ENCODE assay signal across 7 cellular contexts in genomic region chr12:6465467-6466183, GRCh38. TPM values are rescaled to one million over a fixed set of nuclear protein-coding genes. Genes with fewer than 3 reads are reported as not detected.
DNase-seq lines count a peak whose midpoint lies in the region; ATAC-seq, FAIRE-seq and TF ChIP-seq lines count a peak whose summit lies in the region.

No MANE protein-coding gene starts in this region.

- DNase-seq in DMS79 (lab: John Stamatoyannopoulos, UW), result peak; percentile 60
- DNase-seq in HT-29 (ENCODE audit: low spot score), result peak; percentile 84
- peak; percentile 68 for DNase-seq in OCI-LY7 (ENCODE audit: low spot score)
- DNase-seq in K562 (ENCODE audit: extremely low read depth in 1 of 4, low spot score in 3 of 4), result peak; percentile 39 to 67 (median 48)
- DNase-seq in inferior parietal cortex (ENCODE audit: extremely low spot score), result peak; percentile 82
- peak; percentile 57 for DNase-seq in stimulated activated CD8-positive, alpha-beta memory T cell treated with anti-CD3 and anti-CD28 coated beads, Interleukin-4, amount 100 ng/mL, for 48 hours

- H3K36me3 ChIP-seq in OCI-LY7 (ENCODE audit: insufficient read depth, low read length) (peaks cover 84% of the 10 kb centered on the region), K562 (ENCODE audit: control insufficient read depth, insufficient read depth, low read length) (peaks cover 14% of the 10 kb centered on the region; the same call in 2 of the 3 replicates)

- H3K27ac ChIP-seq in OCI-LY7 (ENCODE audit: low read depth, low read length, poor library complexity, severe bottlenecking) (peak overlapping the region; percentile 18), K562 (ENCODE audit: extremely low read depth, low read depth, low read length) (no peak overlapping the region)

- peaks cover 25% of the 10 kb centered on the region for H3K79me2 ChIP-seq in OCI-LY7 (ENCODE audit: insufficient read depth, low read depth, low read length)
- H3K79me2 ChIP-seq in K562 (ENCODE audit: control insufficient read depth, insufficient read depth, low read length), result no peaks in the 10 kb centered on the region; the same call in 2 of the 3 replicates

- no peak for TF ChIP-seq POLR2A in K562 (conservative IDR thresholded peaks at IDR 0.05)

- ATAC-seq in K562 (peak; percentile 70), GM18868 (IDR thresholded peaks at IDR 0.05; ENCODE audit: unreplicated experiment) (no peak)

- no peaks in the 10 kb centered on the region for H3K27me3 ChIP-seq in K562 (ENCODE audit: control insufficient read depth in 2 of 2, insufficient read depth in 2 of 2, low read length in 2 of 2)

- intact Hi-C loops in OCI-LY7 (cut with micrococcal nuclease; ENCODE audit: unreplicated experiment) (loop anchor here (1.0 to 5.0 kb wide), 3 partner anchors 34 to 128 kb away; no protein-coding TSS in a partner anchor), K562 (cut with micrococcal nuclease) (loop anchor here (1.0 kb wide), 2 partner anchors 42 to 139 kb away; no protein-coding TSS in a partner anchor)

- POLR2A ChIA-PET in OCI-LY7 (lab: Charles Lee), result interaction anchor here (0.6 to 2.2 kb wide), 12 partner anchors 15 to 98 kb away, joined by 3 to 19 read pairs (median 4); partner anchors contain the start of genes CD27 and TAPBPL
- POLR2A ChIA-PET in K562 (lab: Yijun Ruan, JAX), result interaction anchor here (0.6 to 0.9 kb wide), 6 partner anchors 12 to 235 kb away, joined by 3 to 5 read pairs (median 3); no protein-coding TSS in a partner anchor

- H3K4me3 ChIP-seq in OCI-LY7 (ENCODE audit: low read depth, low read length, poor library complexity, severe bottlenecking) (no peak overlapping the region), K562 (no peak overlapping the region)

- H2AFZ ChIP-seq in OCI-LY7 (ENCODE audit: low read length) (no peak overlapping the region), K562 (ENCODE audit: low read depth, low read length) (no peak overlapping the region)

- TF ChIP-seq RAD21 in K562 (CRISPR knock-in tag; conservative IDR thresholded peaks at IDR 0.05 in 1 of 2, IDR thresholded peaks at IDR 0.05 in 1 of 2), result peak; percentile 86 to 94

- TF ChIP-seq CTCF in OCI-LY7 (conservative IDR thresholded peaks at IDR 0.05; ENCODE audit: low read length) (peak; percentile 94), K562 (IDR thresholded peaks at IDR 0.05 in 2 of 3, conservative IDR thresholded peaks at IDR 0.05 in 1 of 3; ENCODE audit: insufficient read depth in 2 of 3, low read depth in 1 of 3, low read length in 3 of 3) (peak; percentile 76 to 91 (median 80))

- H3K9me3 ChIP-seq in OCI-LY7 (ENCODE audit: low read length) (0 out of 2 replicates have a peak, but pooled peaks cover 5% of the 10 kb centered on the region), K562 (replicated peaks; ENCODE audit: control insufficient read depth, insufficient read depth, low read depth, low read length) (no peaks in the 10 kb centered on the region)

- peaks cover 16% of the 10 kb centered on the region; the same call in 1 of the 2 replicates for H4K20me1 ChIP-seq in OCI-LY7 (ENCODE audit: insufficient read depth, low read length)
- no peaks in the 10 kb centered on the region for H4K20me1 ChIP-seq in K562 (replicated peaks; ENCODE audit: control insufficient read depth, insufficient read depth, low read length)

- H3K9me1 ChIP-seq in K562 (ENCODE audit: control insufficient read depth, insufficient read depth, low read length), result no peaks in the 10 kb centered on the region

- BruUV-seq in OCI-LY7 (replicated peaks; lab: Mats Ljungman, UMichigan) (no TSS peak), K562 (replicated peaks; lab: Mats Ljungman, UMichigan) (no TSS peak)

- H3K4me2 ChIP-seq in OCI-LY7 (ENCODE audit: low read length) (no peak overlapping the region), K562 (ENCODE audit: insufficient read depth, low read length) (no peak overlapping the region)

- no peaks in the 10 kb centered on the region for H3K9me2 ChIP-seq in OCI-LY7 (ENCODE audit: insufficient read depth, low read length)

- H3K9ac ChIP-seq in K562 (ENCODE audit: insufficient read depth in 1 of 2, low read depth in 2 of 2, low read length in 2 of 2), result no peak overlapping the region

- TF ChIP-seq EP300 in K562 (IDR thresholded peaks at IDR 0.05; ENCODE audit: low read length), result no peak

- 23% methylated on average over 6 of the region's 6 CpGs for WGBS in K562 (ENCODE audit: insufficient coverage, low coverage, missing lambda C conversion rate)

- CTCF ChIA-PET in OCI-LY7 (lab: Charles Lee; ENCODE audit: unreplicated experiment) (interaction anchor here (0.6 to 1.9 kb wide), 5 partner anchors 14 to 137 kb away, joined by 3 to 34 read pairs (median 4); no protein-coding TSS in a partner anchor), K562 (lab: Yijun Ruan, JAX; ENCODE audit: low intra/inter-chr PET ratio) (interaction anchor here (0.8 to 3.1 kb wide), 7 partner anchors 42 to 270 kb away, joined by 3 to 19 read pairs (median 9); no protein-coding TSS in a partner anchor)

- peak; percentile 73 for FAIRE-seq in K562 (lab: Jason Lieb, UNC)

- in situ Hi-C loops in K562 (cut with MboI), result loop anchor here (25.0 kb wide), 1 partner anchor 403 kb away; no protein-coding TSS in a partner anchor

- H3K4me1 ChIP-seq in OCI-LY7 (ENCODE audit: insufficient read depth, low read length, poor library complexity, severe bottlenecking), result peaks cover 66% of the 10 kb centered on the region
- H3K4me1 ChIP-seq in K562 (replicated peaks in 1 of 2; ENCODE audit: control insufficient read depth in 2 of 2, insufficient read depth in 2 of 2, low read length in 2 of 2), result peaks cover 8 to 10% of the 10 kb centered on the region in 2 experiments; a peak in 4 of 5 replicates

RNA-seq across cellular contexts. Expression of gene VAMP1, which starts 4.9 kb away (rescaled TPM):
- 11.5 and 23.0 TPM in 2 replicates for total RNA-seq in HT-29 (2014; rRNA removed; shearing (Covaris generic))
- total RNA-seq in OCI-LY7 (2014; rRNA removed; shearing (Covaris generic)), result 82.7 and 86.0 TPM in 2 replicates
- total RNA-seq in OCI-LY7 (2022) (46.9 and 51.6 TPM in 2 replicates), K562 (2014; rRNA removed) (3.1 and 10.2 TPM in 2 replicates), K562 (2014; rRNA removed; fragmentation: Illumina TruSeq; extraction: Trizol) (2.2 and 2.6 TPM in 2 replicates), K562 (2015; rRNA removed; fragmentation: Illumina TruSeq; extraction: Trizol) (2.4 and 2.7 TPM in 2 replicates), K562 (2021) (4.2 and 5.3 TPM in 2 replicates)
- 13.0 and 25.0 TPM in 2 replicates for total RNA-seq in K562 (2011; cell fraction: chromatin; rRNA removed; ENCODE audit: low replicate concordance)
- total RNA-seq in K562 (2011; cell fraction: nucleolus; rRNA removed), result 12.3 and 12.6 TPM in 2 replicates
- 13.8 and 23.0 TPM in 2 replicates for total RNA-seq in K562 (2011; cell fraction: nucleoplasm; rRNA removed)
- polyA plus RNA-seq in K562 (2011; rRNA removed) (8.0 and 8.9 TPM in 2 replicates), K562 (2014; fragmentation: Illumina TruSeq; extraction: Trizol) (5.1 and 5.8 TPM in 2 replicates), K562 (2014; fragmentation: Nextera tagmentation; extraction: Ambion mirVana) (1 to 10 TPM in 1 of 2 experiments, under 1 TPM in 1; 0.76 to 1.1 TPM), K562 (2014; rRNA removed) (11.9 and 13.2 TPM in 2 replicates)
- polyA plus RNA-seq in K562 (2011; cell fraction: cytosol; rRNA removed), result 6.6 and 8.8 TPM in 2 replicates
- 48.7 and 90.0 TPM in 2 replicates for polyA plus RNA-seq in K562 (2011; cell fraction: nucleus; rRNA removed)
- polyA plus RNA-seq in K562 (2012), result 5.2 and 9.0 TPM in 2 replicates
- polyA minus RNA-seq in K562 (2011; rRNA and poly(A)+ RNA removed), result 5.7 and 6.1 TPM in 2 replicates
- polyA minus RNA-seq in K562 (2011; cell fraction: cytosol; rRNA and poly(A)+ RNA removed), result 3.9 and 5.2 TPM in 2 replicates
- 6.1 and 6.6 TPM in 2 replicates for polyA minus RNA-seq in K562 (2011; cell fraction: nucleus; rRNA and poly(A)+ RNA removed)

RNA-seq across cellular contexts. Expression of gene TAPBPL, which starts 13.8 kb away (rescaled TPM):
- total RNA-seq in HT-29 (2014; rRNA removed; shearing (Covaris generic)), result 9.6 and 11.0 TPM in 2 replicates
- 18.4 and 23.7 TPM in 2 replicates for total RNA-seq in OCI-LY7 (2014; rRNA removed; shearing (Covaris generic))
- 22.2 and 25.5 TPM in 2 replicates for total RNA-seq in OCI-LY7 (2022)
- total RNA-seq in K562 (2011; cell fraction: chromatin; rRNA removed; ENCODE audit: low replicate concordance), result 1.4 and 2.5 TPM in 2 replicates
- 1.8 and 3.3 TPM in 2 replicates for total RNA-seq in K562 (2011; cell fraction: nucleolus; rRNA removed)
- 1.8 and 3.9 TPM in 2 replicates for total RNA-seq in K562 (2011; cell fraction: nucleoplasm; rRNA removed)
- 0.37 and 0.64 TPM in 2 replicates for total RNA-seq in K562 (2014; rRNA removed)
- total RNA-seq in K562 (2014; rRNA removed; fragmentation: Illumina TruSeq; extraction: Trizol), result 0.26 and 0.65 TPM in 2 replicates
- 1.3 and 1.6 TPM in 2 replicates for total RNA-seq in K562 (2015; rRNA removed; fragmentation: Illumina TruSeq; extraction: Trizol)
- total RNA-seq in K562 (2021), result 0.65 and 1.3 TPM in 2 replicates
- 0.32 and 0.61 TPM in 2 replicates for polyA plus RNA-seq in K562 (2011; rRNA removed)
- 0.83 and 0.96 TPM in 2 replicates for polyA plus RNA-seq in K562 (2011; cell fraction: cytosol; rRNA removed)
- polyA plus RNA-seq in K562 (2011; cell fraction: nucleus; rRNA removed), result 0.73 and 0.98 TPM in 2 replicates
- 2.2 and 5.1 TPM in 2 replicates for polyA plus RNA-seq in K562 (2012)
- 0.39 and 0.58 TPM in 2 replicates for polyA plus RNA-seq in K562 (2014; fragmentation: Illumina TruSeq; extraction: Trizol)
- polyA plus RNA-seq in K562 (2014; fragmentation: Nextera tagmentation; extraction: Ambion mirVana), result under 1 TPM; 0.29 to 0.31 TPM
- 0.45 and 1.4 TPM in 2 replicates for polyA plus RNA-seq in K562 (2014; rRNA removed)
- 0.18 and 0.33 TPM in 2 replicates for polyA minus RNA-seq in K562 (2011; rRNA and poly(A)+ RNA removed)
- not detected in 2 replicates for polyA minus RNA-seq in K562 (2011; cell fraction: cytosol; rRNA and poly(A)+ RNA removed)
- 0.40 and 0.89 TPM in 2 replicates for polyA minus RNA-seq in K562 (2011; cell fraction: nucleus; rRNA and poly(A)+ RNA removed)

RNA-seq across cellular contexts. Expression of gene CD27, which starts 20.9 kb away (rescaled TPM):
- total RNA-seq in HT-29 (2014; rRNA removed; shearing (Covaris generic)), result 0.23 TPM in 1 of 2 replicates, not detected in the other
- total RNA-seq in OCI-LY7 (2014; rRNA removed; shearing (Covaris generic)), result 18.0 and 19.8 TPM in 2 replicates
- total RNA-seq in OCI-LY7 (2022) (39.9 and 48.3 TPM in 2 replicates), K562 (2014; rRNA removed) (not detected in 2 replicates), K562 (2014; rRNA removed; fragmentation: Illumina TruSeq; extraction: Trizol) (not detected in 2 replicates), K562 (2015; rRNA removed; fragmentation: Illumina TruSeq; extraction: Trizol) (not detected in 2 replicates), K562 (2021) (0.18 and 0.24 TPM in 2 replicates)
- not detected in 2 replicates for total RNA-seq in K562 (2011; cell fraction: chromatin; rRNA removed; ENCODE audit: low replicate concordance)
- total RNA-seq in K562 (2011; cell fraction: nucleolus; rRNA removed), result not detected in 2 replicates
- total RNA-seq in K562 (2011; cell fraction: nucleoplasm; rRNA removed), result not detected in 2 replicates
- polyA plus RNA-seq in K562 (2011; rRNA removed) (not detected in 2 replicates), K562 (2014; fragmentation: Illumina TruSeq; extraction: Trizol) (not detected in 2 replicates), K562 (2014; fragmentation: Nextera tagmentation; extraction: Ambion mirVana) (not detected), K562 (2014; rRNA removed) (not detected in 2 replicates)
- not detected in 2 replicates for polyA plus RNA-seq in K562 (2011; cell fraction: cytosol; rRNA removed)
- not detected in 2 replicates for polyA plus RNA-seq in K562 (2011; cell fraction: nucleus; rRNA removed)
- 0.10 TPM in 1 of 2 replicates, not detected in the other for polyA plus RNA-seq in K562 (2012)
- polyA minus RNA-seq in K562 (2011; rRNA and poly(A)+ RNA removed), result not detected in 2 replicates
- polyA minus RNA-seq in K562 (2011; cell fraction: cytosol; rRNA and poly(A)+ RNA removed), result not detected in 2 replicates
- not detected in 2 replicates for polyA minus RNA-seq in K562 (2011; cell fraction: nucleus; rRNA and poly(A)+ RNA removed)

RNA-seq across cellular contexts. Expression of gene MRPL51, which starts 27.4 kb away (rescaled TPM):
- 144 and 147 TPM in 2 replicates for total RNA-seq in HT-29 (2014; rRNA removed; shearing (Covaris generic))
- total RNA-seq in OCI-LY7 (2014; rRNA removed; shearing (Covaris generic)), result 152 and 164 TPM in 2 replicates
- total RNA-seq in OCI-LY7 (2022) (280 and 338 TPM in 2 replicates), K562 (2014; rRNA removed) (135 and 152 TPM in 2 replicates), K562 (2014; rRNA removed; fragmentation: Illumina TruSeq; extraction: Trizol) (254 and 288 TPM in 2 replicates), K562 (2015; rRNA removed; fragmentation: Illumina TruSeq; extraction: Trizol) (177 and 199 TPM in 2 replicates), K562 (2021) (205 and 208 TPM in 2 replicates)
- total RNA-seq in K562 (2011; cell fraction: chromatin; rRNA removed; ENCODE audit: low replicate concordance), result 10.4 and 15.7 TPM in 2 replicates
- 12.9 and 13.3 TPM in 2 replicates for total RNA-seq in K562 (2011; cell fraction: nucleolus; rRNA removed)
- total RNA-seq in K562 (2011; cell fraction: nucleoplasm; rRNA removed), result 14.3 and 21.4 TPM in 2 replicates
- polyA plus RNA-seq in K562 (2011; rRNA removed) (87.9 and 127 TPM in 2 replicates), K562 (2014; fragmentation: Illumina TruSeq; extraction: Trizol) (198 and 214 TPM in 2 replicates), K562 (2014; fragmentation: Nextera tagmentation; extraction: Ambion mirVana) (100 to 1,000 TPM; 669 to 727 TPM), K562 (2014; rRNA removed) (220 and 267 TPM in 2 replicates)
- 56.4 and 93.3 TPM in 2 replicates for polyA plus RNA-seq in K562 (2011; cell fraction: cytosol; rRNA removed)
- 27.8 and 39.6 TPM in 2 replicates for polyA plus RNA-seq in K562 (2011; cell fraction: nucleus; rRNA removed)
- polyA plus RNA-seq in K562 (2012), result 103 and 291 TPM in 2 replicates
- polyA minus RNA-seq in K562 (2011; rRNA and poly(A)+ RNA removed), result 38.3 and 43.0 TPM in 2 replicates
- polyA minus RNA-seq in K562 (2011; cell fraction: cytosol; rRNA and poly(A)+ RNA removed), result 21.7 and 23.6 TPM in 2 replicates
- polyA minus RNA-seq in K562 (2011; cell fraction: nucleus; rRNA and poly(A)+ RNA removed), result 6.9 and 14.4 TPM in 2 replicates

RNA-seq across cellular contexts. Expression of gene NCAPD2, which starts 28.3 kb away (rescaled TPM):
- 115 and 141 TPM in 2 replicates for total RNA-seq in HT-29 (2014; rRNA removed; shearing (Covaris generic))
- 157 and 195 TPM in 2 replicates for total RNA-seq in OCI-LY7 (2014; rRNA removed; shearing (Covaris generic))
- total RNA-seq in OCI-LY7 (2022), result 225 and 267 TPM in 2 replicates
- total RNA-seq in K562 (2011; cell fraction: chromatin; rRNA removed; ENCODE audit: low replicate concordance), result 180 and 234 TPM in 2 replicates
- total RNA-seq in K562 (2011; cell fraction: nucleolus; rRNA removed), result 123 and 141 TPM in 2 replicates
- total RNA-seq in K562 (2011; cell fraction: nucleoplasm; rRNA removed), result 94.7 and 123 TPM in 2 replicates
- total RNA-seq in K562 (2014; rRNA removed), result 88.9 and 90.9 TPM in 2 replicates
- total RNA-seq in K562 (2014; rRNA removed; fragmentation: Illumina TruSeq; extraction: Trizol), result 58.6 and 59.8 TPM in 2 replicates
- total RNA-seq in K562 (2015; rRNA removed; fragmentation: Illumina TruSeq; extraction: Trizol), result 50.6 and 55.1 TPM in 2 replicates
- 66.6 and 79.3 TPM in 2 replicates for total RNA-seq in K562 (2021)
- 68.3 and 88.8 TPM in 2 replicates for polyA plus RNA-seq in K562 (2011; rRNA removed)
- 70.4 and 83.4 TPM in 2 replicates for polyA plus RNA-seq in K562 (2011; cell fraction: cytosol; rRNA removed)
- polyA plus RNA-seq in K562 (2011; cell fraction: nucleus; rRNA removed), result 111 and 114 TPM in 2 replicates
- 67.4 and 77.6 TPM in 2 replicates for polyA plus RNA-seq in K562 (2012)
- polyA plus RNA-seq in K562 (2014; fragmentation: Illumina TruSeq; extraction: Trizol), result 93.7 and 95.4 TPM in 2 replicates
- 10 to 100 TPM; 16.9 to 35.5 TPM for polyA plus RNA-seq in K562 (2014; fragmentation: Nextera tagmentation; extraction: Ambion mirVana)
- polyA plus RNA-seq in K562 (2014; rRNA removed), result 55.3 and 70.9 TPM in 2 replicates
- polyA minus RNA-seq in K562 (2011; rRNA and poly(A)+ RNA removed), result 103 and 106 TPM in 2 replicates
- polyA minus RNA-seq in K562 (2011; cell fraction: cytosol; rRNA and poly(A)+ RNA removed), result 93.9 and 94.0 TPM in 2 replicates
- polyA minus RNA-seq in K562 (2011; cell fraction: nucleus; rRNA and poly(A)+ RNA removed), result 52.2 and 80.1 TPM in 2 replicates

Comparison
In these comparisons a context has a peak if more than half of its experiments do, and no peak if none do; other contexts are left out.
1. RNA of gene CD27, which starts 20.9 kb away (total RNA-seq): 18.0 to 48.3 TPM in OCI-LY7; 0.23 TPM in HT-29 and 0.18 to 0.24 TPM in K562; every median in the first group is over 10 times any median in the second.
2. Peak in every context shown above with its lines, with median percentiles within 50 percentile points of each other: DNase-seq.